Comparison of ENCODE assay signal across 32 cellular contexts in genomic region chr10:89209718-89210117, GRCh38. TPM values are rescaled to one million over a fixed set of nuclear protein-coding genes. Genes with fewer than 3 reads are reported as not detected.
"Had no signal": no experiment of that assay in that cellular context is flagged by ENCODE, and none has a peak within 500 bp of the region (broad histone marks: within the 10 kb centered on the region; RNA-seq: fewer than 3 reads in every experiment).

No MANE protein-coding gene starts in this region.

- H3K27me3 ChIP-seq: dorsolateral prefrontal cortex, ovary, thyroid gland, vagina had no signal

- H3K27ac Mint-ChIP-seq: activated naive CD4-positive, alpha-beta T cell treated with anti-CD3 and anti-CD28 coated beads for 36 hours; activated naive CD8-positive, alpha-beta T cell treated with anti-CD3 and anti-CD28 coated beads, Interleukin-2, amount 10 ng/mL, durations not matched to agents 7 days and 5 days; activated T-helper 1 cell treated with anti-CD3 and anti-CD28 coated beads, Interleukin-12 subunit alpha, Interleukin-12 subunit beta, Interleukin-2, Interleukin-4 antibody, amounts not matched to agents 30 ng/mL and 10 ng/mL and 1 ng/mL, durations not matched to agents 14 hours and 24 hours and 36 hours; brain; nephron progenitor cell; progenitor cell of endocrine pancreas had no signal

- H3K4me3 Mint-ChIP-seq: activated naive CD4-positive, alpha-beta T cell treated with anti-CD3 and anti-CD28 coated beads for 36 hours; activated naive CD8-positive, alpha-beta T cell treated with anti-CD3 and anti-CD28 coated beads, Interleukin-2, amount 10 ng/mL, durations not matched to agents 7 days and 5 days; activated T-helper 1 cell treated with anti-CD3 and anti-CD28 coated beads, Interleukin-12 subunit alpha, Interleukin-12 subunit beta, Interleukin-2, Interleukin-4 antibody, amounts not matched to agents 30 ng/mL and 10 ng/mL and 1 ng/mL, durations not matched to agents 14 hours and 24 hours and 36 hours; nephron progenitor cell had no signal

- FAIRE-seq: islet of Langerhans had no signal

- DNase-seq: activated CD4-positive, alpha-beta T cell treated with anti-CD3 and anti-CD28 coated beads for 4 hours; activated CD4-positive, alpha-beta T cell treated with anti-CD3 and anti-CD28 coated beads, Interleukin-2, amount 50 U/mL, for 4 hours; activated CD8-positive, alpha-beta memory T cell treated with anti-CD3 and anti-CD28 coated beads for 24 hours; activated effector memory CD4-positive, alpha-beta T cell treated with anti-CD3 and anti-CD28 coated beads, Interleukin-2, amount 50 U/mL, for 16 hours; activated naive CD4-positive, alpha-beta T cell treated with anti-CD3 and anti-CD28 coated beads for 36 hours; activated naive CD8-positive, alpha-beta T cell treated with anti-CD3 and anti-CD28 coated beads, Interleukin-2, amount 10 ng/mL, durations not matched to agents 7 days and 5 days; cerebellar nuclear complex; colonic mucosa; dorsolateral prefrontal cortex; effector memory CD4-positive, alpha-beta T cell; gastrocnemius medialis; glutamatergic neuron; left lung; lower lobe of right lung; mesenchymal stem cell; nephron progenitor cell; ovary; retina; stimulated activated CD4-positive, alpha-beta T cell treated with anti-CD3 and anti-CD28 coated beads, Interleukin-12 subunit alpha, Interleukin-12 subunit beta, amount 100 ng/mL, for 4 hours; stimulated activated CD4-positive, alpha-beta T cell treated with anti-CD3 and anti-CD28 coated beads, Interleukin-4, amount 100 ng/mL, for 1 hour; stomach; thyroid gland; upper lobe of left lung had no signal

- H3K4me3 ChIP-seq: ascending aorta, cardiac muscle cell, colonic mucosa, dorsolateral prefrontal cortex, gastrocnemius medialis, left lung, lower lobe of right lung, ovary, skin epidermis, stomach, thyroid gland, upper lobe of left lung, vagina had no signal

- H3K27ac ChIP-seq: ascending aorta, cardiac muscle cell, colonic mucosa, gastrocnemius medialis, left lung, lower lobe of right lung, ovary, skin epidermis, stomach, thyroid gland, upper lobe of left lung, vagina had no signal

- H3K36me3 Mint-ChIP-seq: brain had no signal

- H3K9me3 ChIP-seq: ascending aorta, colonic mucosa, gastrocnemius medialis, left lung, lower lobe of right lung, ovary, stomach, thyroid gland, upper lobe of left lung, vagina had no signal

- H3K4me1 ChIP-seq: colonic mucosa had no signal

- H3K9me3 Mint-ChIP-seq: activated naive CD4-positive, alpha-beta T cell treated with anti-CD3 and anti-CD28 coated beads for 36 hours; activated naive CD8-positive, alpha-beta T cell treated with anti-CD3 and anti-CD28 coated beads, Interleukin-2, amount 10 ng/mL, durations not matched to agents 7 days and 5 days; activated T-helper 1 cell treated with anti-CD3 and anti-CD28 coated beads, Interleukin-12 subunit alpha, Interleukin-12 subunit beta, Interleukin-2, Interleukin-4 antibody, amounts not matched to agents 30 ng/mL and 10 ng/mL and 1 ng/mL, durations not matched to agents 14 hours and 24 hours and 36 hours; brain; nephron progenitor cell had no signal

- H3K36me3 ChIP-seq: cardiac muscle cell, colonic mucosa, gastrocnemius medialis, left lung, ovary, thyroid gland, vagina had no signal

- ATAC-seq: gastrocnemius medialis, left lung, lower lobe of right lung, sciatic nerve had no signal

RNA-seq across cellular contexts. Expression of gene CH25H, which starts 2.6 kb away (rescaled TPM):
- total RNA-seq: activated naive CD8-positive, alpha-beta T cell treated with anti-CD3 and anti-CD28 coated beads, Interleukin-2, amount 10 ng/mL, durations not matched to agents 7 days and 5 days; activated T-helper 1 cell treated with anti-CD3 and anti-CD28 coated beads, Interleukin-12 subunit alpha, Interleukin-12 subunit beta, Interleukin-2, Interleukin-4 antibody, amounts not matched to agents 30 ng/mL and 10 ng/mL and 1 ng/mL, durations not matched to agents 14 hours and 24 hours and 36 hours; cardiac muscle cell; progenitor cell of endocrine pancreas had no signal
- polyA plus RNA-seq: cardiac muscle cell had no signal
